In genomic region chr17:54353789-54354525, GRCh38 we compare ENCODE assay signal across 23 cellular contexts.
"Had no signal": no experiment of that assay in that cellular context is flagged by ENCODE, and none has a peak within 500 bp of the region (broad histone marks: within the 10 kb centered on the region; RNA-seq: fewer than 3 reads in every experiment).

No MANE protein-coding gene starts in this region.

- ATAC-seq: activated CD8-positive, alpha-beta T cell treated with anti-CD3 and anti-CD28 coated beads for 36 hours; activated naive CD8-positive, alpha-beta T cell treated with anti-CD3 and anti-CD28 coated beads, Interleukin-2, amount 50 U/mL, for 24 hours; left cardiac atrium; lower lobe of right lung; naive thymus-derived CD8-positive, alpha-beta T cell; psoas muscle; right cardiac atrium; stimulated activated naive CD8-positive, alpha-beta T cell treated with anti-CD3 and anti-CD28 coated beads, Interleukin-15, Interleukin-2, amounts not matched to agents 100 U/mL and 50 U/mL, for 24 hours had no signal

- H3K4me1 ChIP-seq: lower lobe of right lung, psoas muscle, tibial nerve had no signal

- H3K36me3 ChIP-seq: lower lobe of right lung, tibial nerve had no signal

- FAIRE-seq: colon, islet of Langerhans, urothelium cell line had no signal

- DNase-seq: activated CD4-positive, alpha-beta T cell treated with anti-CD3 and anti-CD28 coated beads, Interleukin-2, amount 10 ng/mL, durations not matched to agents 24 days and 14 days; activated CD4-positive, CD25-positive, alpha-beta regulatory T cell; activated CD8-positive, alpha-beta T cell treated with anti-CD3 and anti-CD28 coated beads for 36 hours; activated naive CD4-positive, alpha-beta T cell treated with anti-CD3 and anti-CD28 coated beads, Interleukin-2, amount 10 ng/mL, durations not matched to agents 7 days and 5 days; activated naive CD8-positive, alpha-beta T cell treated with anti-CD3 and anti-CD28 coated beads, Interleukin-2, amount 50 U/mL, for 24 hours; activated T-cell treated with anti-CD3 and anti-CD28 coated beads, Interleukin-2, amount 50 U/mL, for 24 hours; anterior cingulate cortex; central memory CD4-positive, alpha-beta T cell; dorsolateral prefrontal cortex; foreskin fibroblast; hippocampal formation; left cardiac atrium; lower lobe of right lung; naive thymus-derived CD8-positive, alpha-beta T cell; psoas muscle; right cardiac atrium; stimulated activated naive CD8-positive, alpha-beta T cell treated with anti-CD3 and anti-CD28 coated beads, Interleukin-15, Interleukin-2, amounts not matched to agents 100 U/mL and 50 U/mL, for 24 hours; substantia nigra had no signal

- H3K9me3 ChIP-seq: lower lobe of right lung, psoas muscle, tibial nerve had no signal

- H3K27me3 ChIP-seq: tibial nerve had no signal

- H3K27ac ChIP-seq: dorsolateral prefrontal cortex, lower lobe of right lung, psoas muscle, skin epidermis, tibial nerve had no signal

- H3K4me3 ChIP-seq: dorsolateral prefrontal cortex, lower lobe of right lung, psoas muscle, skin epidermis, tibial nerve had no signal
